In genomic region chr6:4972438-4972837, GRCh38 we compare ENCODE assay signal across 21 cellular contexts. TPM values are rescaled to one million over a fixed set of nuclear protein-coding genes. Genes with fewer than 3 reads are reported as not detected.
DNase-seq lines count a peak whose midpoint lies in the region; ATAC-seq, FAIRE-seq and TF ChIP-seq lines count a peak whose summit lies in the region.
"Had no signal": no experiment of that assay in that cellular context is flagged by ENCODE, and none has a peak within 500 bp of the region (broad histone marks: within the 10 kb centered on the region; RNA-seq: fewer than 3 reads in every experiment).

No MANE protein-coding gene starts in this region.

- H3K4ac ChIP-seq in H1 (replicated peaks; ENCODE audit: insufficient read length, low read depth, low read length) = peak overlapping the region; percentile 21

- H4K91ac ChIP-seq in H1 (replicated peaks; ENCODE audit: insufficient read length, low read length) = no peak overlapping the region

- no peak for DNase-seq in K562 (ENCODE audit: extremely low read depth in 1 of 4, low spot score in 3 of 4)
- DNase-seq in H1 (ENCODE audit: low read depth in 1 of 2, low spot score in 2 of 2) = no peak
- DNase-seq in lung (ENCODE audit: low spot score) = peak; percentile 14
- DNase-seq in nephron progenitor cell = no peak
- DNase-seq in A673 (ENCODE audit: low spot score) = no peak
- DNase-seq in H54 (ENCODE audit: insufficient read length, low spot score) = no peak
- DNase-seq: 8988T; C1 segment of cervical spinal cord; Caco-2; CD4-positive, CD25-positive, alpha-beta regulatory T cell; CD8-positive, alpha-beta T cell; DMS153; DND-41; H7; HCEC 1CT had no signal

- H2BK20ac ChIP-seq in H1 (ENCODE audit: low read length) = no peak overlapping the region

- 27% methylated on average over 10 of the region's 10 CpGs for WGBS in K562 (ENCODE audit: insufficient coverage, low coverage, missing lambda C conversion rate)
- WGBS in H1 (ENCODE audit: extremely low coverage in 1 of 2, insufficient coverage in 1 of 2, insufficient read length in 1 of 2, insufficient replicate concordance in 2 of 2, low coverage in 1 of 2, low lambda C conversion rate in 2 of 2, missing lambda C conversion rate in 1 of 2), 2 experiments = 84% methylated on average over 10 of the region's 10 CpGs; no CpG with 5 or more reads in 1 of the 2 experiments
- 88 to 93% methylated on average over 10 of the region's 10 CpGs for WGBS in lung, 2 donors

- H3K27me3 ChIP-seq in K562 (ENCODE audit: control insufficient read depth in 2 of 2, insufficient read depth in 2 of 2, low read length in 2 of 2) (peaks cover 14 to 49% of the 10 kb centered on the region in 2 experiments; a peak in 4 of 5 replicates), H1 (replicated peaks in 1 of 4; ENCODE audit: control insufficient read depth in 3 of 4, extremely low read depth in 1 of 4, insufficient read depth in 3 of 4, low read length in 3 of 4) (no peaks in the 10 kb centered on the region), lung (ENCODE audit: control insufficient read depth, insufficient read depth) (no peaks in the 10 kb centered on the region), A673 (replicated peaks; ENCODE audit: insufficient read depth, low read depth, low read length, poor library complexity) (no peaks in the 10 kb centered on the region)

- H2BK15ac ChIP-seq in H1 (ENCODE audit: low read length) = no peak overlapping the region

- H3K4me2 ChIP-seq in K562 (ENCODE audit: insufficient read depth, low read length) = no peak overlapping the region
- H3K4me2 ChIP-seq in H1 (ENCODE audit: insufficient read depth in 1 of 2, low read depth in 2 of 2, low read length in 2 of 2) = no peak overlapping the region
- H3K4me2 ChIP-seq: A549, GM23338 had no signal

- H3K4me1 ChIP-seq in K562 (replicated peaks in 1 of 2; ENCODE audit: control insufficient read depth in 2 of 2, insufficient read depth in 2 of 2, low read length in 2 of 2) (peaks cover 0 to 8% of the 10 kb centered on the region in 2 experiments; a peak in 2 of 5 replicates), H1 (replicated peaks in 1 of 4; ENCODE audit: control insufficient read depth in 3 of 4, insufficient read depth in 4 of 4, low read length in 3 of 4) (peaks cover 4 to 8% (median 6%) of the 10 kb centered on the region in 4 experiments), lung (ENCODE audit: control insufficient read depth in 2 of 2, insufficient read depth in 2 of 2, low read length in 2 of 2) (no peaks in the 10 kb centered on the region), A673 (ENCODE audit: insufficient read depth, low read length, poor library complexity, severe bottlenecking) (peaks cover 12% of the 10 kb centered on the region)
- H3K4me1 ChIP-seq: A549, Caco-2 had no signal

- H2AFZ ChIP-seq in K562 (ENCODE audit: low read depth, low read length) (no peak overlapping the region), H1 (ENCODE audit: low read length) (no peak overlapping the region)
- H2AFZ ChIP-seq: GM23338 had no signal

- no peak overlapping the region for H3K56ac ChIP-seq in H1 (replicated peaks; ENCODE audit: insufficient read length, low read depth, low read length)

- no peak overlapping the region for H2BK12ac ChIP-seq in H1 (ENCODE audit: low read depth, low read length)

- no peak overlapping the region for H3K4me3 Mint-ChIP-seq in nephron progenitor cell
- H3K4me3 Mint-ChIP-seq: CD4-positive, CD25-positive, alpha-beta regulatory T cell; CD8-positive, alpha-beta T cell; GM23338 had no signal

- no peak overlapping the region for H3K18ac ChIP-seq in H1 (ENCODE audit: extremely low read depth, low read length)

- H3K9ac ChIP-seq in K562 (ENCODE audit: insufficient read depth in 1 of 2, low read depth in 2 of 2, low read length in 2 of 2) (no peak overlapping the region), H1 (replicated peaks in 1 of 4; ENCODE audit: extremely low read depth in 1 of 4, low read depth in 3 of 4, low read length in 3 of 4) (no peak overlapping the region)

- no peak overlapping the region for H2BK5ac ChIP-seq in H1 (ENCODE audit: low read depth, low read length)

- H3K9me3 ChIP-seq in K562 (replicated peaks; ENCODE audit: control insufficient read depth, insufficient read depth, low read depth, low read length) (no peaks in the 10 kb centered on the region), H1 (ENCODE audit: insufficient read depth in 2 of 2, low read depth in 1 of 2, low read length in 1 of 2) (no peaks in the 10 kb centered on the region; a peak in 1 of 4 replicates), lung (ENCODE audit: control insufficient read depth in 2 of 2, insufficient read depth in 1 of 2, low read length in 1 of 2) (peaks cover 2 to 3% of the 10 kb centered on the region in 2 donors), A673 (ENCODE audit: low read depth, low read length, poor library complexity, severe bottlenecking) (peaks cover 6% of the 10 kb centered on the region)
- H3K9me3 ChIP-seq: A549, Caco-2 had no signal

- H3K79me2 ChIP-seq in K562 (ENCODE audit: control insufficient read depth, insufficient read depth, low read length) = no peaks in the 10 kb centered on the region
- no peaks in the 10 kb centered on the region for H3K79me2 ChIP-seq in H1 (ENCODE audit: control insufficient read depth in 1 of 2, insufficient read depth in 2 of 2, low read length in 2 of 2)

- H3K36me3 ChIP-seq in K562 (ENCODE audit: control insufficient read depth, insufficient read depth, low read length) (no peaks in the 10 kb centered on the region), H1 (ENCODE audit: control insufficient read depth in 2 of 4, insufficient read depth in 4 of 4, low read length in 3 of 4) (no peaks in the 10 kb centered on the region), lung (ENCODE audit: control insufficient read depth in 2 of 2, insufficient read depth in 2 of 2, low read length in 2 of 2) (no peaks in the 10 kb centered on the region), A673 (ENCODE audit: insufficient read depth, low read length, poor library complexity, severe bottlenecking) (no peaks in the 10 kb centered on the region)

- H2AK5ac ChIP-seq in H1 (ENCODE audit: low read depth, low read length) = no peak overlapping the region

- peak overlapping the region; percentile 26 for H3K27ac Mint-ChIP-seq in nephron progenitor cell
- H3K27ac Mint-ChIP-seq: CD4-positive, CD25-positive, alpha-beta regulatory T cell; CD8-positive, alpha-beta T cell; GM23338 had no signal

- intact Hi-C loops in K562 (cut with micrococcal nuclease) = no loop called here
- intact Hi-C loops in A673 (cut with micrococcal nuclease; ENCODE audit: unreplicated experiment) = no loop called here

- no peak overlapping the region for H3K4me3 ChIP-seq in K562
- no peak overlapping the region for H3K4me3 ChIP-seq in H1 (ENCODE audit: extremely low read depth in 1 of 4, insufficient read depth in 2 of 4, low read depth in 3 of 4, low read length in 4 of 4)
- no peak overlapping the region for H3K4me3 ChIP-seq in lung
- no peak overlapping the region for H3K4me3 ChIP-seq in A673 (ENCODE audit: low read depth, low read length, poor library complexity, severe bottlenecking)
- H3K4me3 ChIP-seq: A549, GM23338 had no signal

- H2BK120ac ChIP-seq in H1 (replicated peaks; ENCODE audit: low read depth, low read length) = no peak overlapping the region

- no peak overlapping the region for H3K27ac ChIP-seq in K562 (ENCODE audit: extremely low read depth, low read depth, low read length)
- no peak overlapping the region for H3K27ac ChIP-seq in H1 (ENCODE audit: low read depth, low read length)
- H3K27ac ChIP-seq in lung (ENCODE audit: low read depth in 1 of 2, low read length in 1 of 2) = no peak overlapping the region
- no peak overlapping the region for H3K27ac ChIP-seq in A673 (ENCODE audit: low read depth, low read length, poor library complexity, severe bottlenecking)
- H3K27ac ChIP-seq: A549 had no signal

- H4K8ac ChIP-seq in H1 (ENCODE audit: extremely low read depth, insufficient read depth, low read length) = no peak overlapping the region

- TF ChIP-seq POLR2A in K562 (conservative IDR thresholded peaks at IDR 0.05) = no peak
- no peak for TF ChIP-seq POLR2A in H1 (IDR thresholded peaks at IDR 0.05; ENCODE audit: control extremely low read depth in 1 of 2, low read depth in 2 of 2, low read length in 2 of 2)
- TF ChIP-seq POLR2A in H54 (IDR thresholded peaks at IDR 0.05; ENCODE audit: low read depth, low read length) = no peak

- no peak for TF ChIP-seq RAD21 in K562 (CRISPR knock-in tag; conservative IDR thresholded peaks at IDR 0.05 in 1 of 2, IDR thresholded peaks at IDR 0.05 in 1 of 2)
- TF ChIP-seq RAD21 in H1 (IDR thresholded peaks at IDR 0.05 in 1 of 2, conservative IDR thresholded peaks at IDR 0.05 in 1 of 2; ENCODE audit: low read depth in 2 of 2, low read length in 2 of 2) = no peak

- BruUV-seq in K562 (replicated peaks; lab: Mats Ljungman, UMichigan) = no TSS peak
- no TSS peak for BruUV-seq in A673 (replicated peaks; lab: Mats Ljungman, UMichigan)

- no peak overlapping the region for H4K5ac ChIP-seq in H1 (ENCODE audit: insufficient read length, low read depth, low read length)

- TF ChIP-seq CTCF in K562 (IDR thresholded peaks at IDR 0.05 in 2 of 3, conservative IDR thresholded peaks at IDR 0.05 in 1 of 3; ENCODE audit: insufficient read depth in 2 of 3, low read depth in 1 of 3, low read length in 3 of 3) (no peak), H1 (IDR thresholded peaks at IDR 0.05; ENCODE audit: control extremely low read depth in 1 of 3, insufficient read depth in 1 of 3, low read depth in 1 of 3, low read length in 3 of 3) (no peak), lung (IDR thresholded peaks at IDR 0.05; ENCODE audit: control extremely low read depth, extremely low read depth) (no peak), nephron progenitor cell (IDR thresholded peaks at IDR 0.05) (no peak), A673 (conservative IDR thresholded peaks at IDR 0.05; ENCODE audit: low read depth, low read length) (no peak)

- no peaks in the 10 kb centered on the region for H3K79me1 ChIP-seq in H1 (ENCODE audit: low read depth, low read length)

- TF ChIP-seq EP300 in K562 (IDR thresholded peaks at IDR 0.05; ENCODE audit: low read length) = no peak
- TF ChIP-seq EP300 in H1 (IDR thresholded peaks at IDR 0.05; ENCODE audit: borderline replicate concordance in 1 of 2, low read depth in 2 of 2, low read length in 2 of 2) = no peak

- no peaks in the 10 kb centered on the region for H3K9me1 ChIP-seq in K562 (ENCODE audit: control insufficient read depth, insufficient read depth, low read length)

- no peak overlapping the region for H3K23ac ChIP-seq in H1 (ENCODE audit: insufficient read length)

- no peaks in the 10 kb centered on the region for H3K27me3 Mint-ChIP-seq in nephron progenitor cell (ENCODE audit: low read depth, poor library complexity)

- POLR2A ChIA-PET in K562 (lab: Yijun Ruan, JAX) = interaction anchor here (0.8 to 1.0 kb wide), 2 partner anchors 15 to 30 kb away, joined by 3 read pairs; no protein-coding TSS in a partner anchor
- POLR2A ChIA-PET in H1 (lab: Charles Lee; ENCODE audit: partially characterized antibody) = interaction anchor here (2.6 kb wide), 1 partner anchor 8 kb away, joined by 9 read pairs; no protein-coding TSS in a partner anchor
- POLR2A ChIA-PET in A673 (lab: Charles Lee; ENCODE audit: low non-redundant PET) = no interaction called here

- in situ Hi-C loops in K562 (cut with MboI) = no loop called here

- FAIRE-seq in K562 (lab: Jason Lieb, UNC) = no peak
- no peak for FAIRE-seq in H1 (lab: Jason Lieb, UNC)
- FAIRE-seq in H54 (lab: Jason Lieb, UNC) = no peak
- FAIRE-seq: A549, G401.6, GM12892 had no signal

- peaks cover 25% of the 10 kb centered on the region for H3K9me3 Mint-ChIP-seq in nephron progenitor cell

- CTCF ChIA-PET in K562 (lab: Yijun Ruan, JAX; ENCODE audit: low intra/inter-chr PET ratio) = no interaction called here
- CTCF ChIA-PET in H1 (lab: Charles Lee; ENCODE audit: partially characterized antibody) = interaction anchor here (1.1 kb wide), 1 partner anchor 286 kb away, joined by 3 read pairs; no protein-coding TSS in a partner anchor
- CTCF ChIA-PET in A673 (lab: Charles Lee) = no interaction called here

- H3K14ac ChIP-seq in H1 (ENCODE audit: insufficient read length) = no peak overlapping the region

- peaks cover 13% of the 10 kb centered on the region for H3K36me3 Mint-ChIP-seq in nephron progenitor cell (ENCODE audit: low read depth)
- H3K36me3 Mint-ChIP-seq: CD4-positive, CD25-positive, alpha-beta regulatory T cell; CD8-positive, alpha-beta T cell had no signal

- H3K4me1 Mint-ChIP-seq in nephron progenitor cell = peaks cover 51% of the 10 kb centered on the region
- H3K4me1 Mint-ChIP-seq: CD4-positive, CD25-positive, alpha-beta regulatory T cell had no signal

- ATAC-seq in K562 (no peak), lung (ENCODE audit: insufficient read depth, low FRiP score) (no peak), GM21737 (IDR thresholded peaks at IDR 0.05; ENCODE audit: unreplicated experiment) (no peak), GM21619 (IDR thresholded peaks at IDR 0.05; ENCODE audit: unreplicated experiment) (no peak)
- ATAC-seq: A549; CD8-positive, alpha-beta T cell; GM23338 had no signal

- H4K20me1 ChIP-seq in K562 (replicated peaks; ENCODE audit: control insufficient read depth, insufficient read depth, low read length) (no peaks in the 10 kb centered on the region), H1 (replicated peaks in 1 of 2; ENCODE audit: control insufficient read depth in 1 of 2, insufficient read depth in 2 of 2, low read length in 2 of 2) (no peaks in the 10 kb centered on the region)

- H3K23me2 ChIP-seq in H1 (ENCODE audit: low read depth, low read length) = no peaks in the 10 kb centered on the region

RNA-seq across cellular contexts. Expression of gene RPP40, which starts 31.4 kb away (rescaled TPM):
- total RNA-seq in K562 (2011; cell fraction: chromatin; rRNA removed; ENCODE audit: low replicate concordance) = 10.1 and 10.8 TPM in 2 replicates
- total RNA-seq in K562 (2011; cell fraction: nucleolus; rRNA removed) = 7.1 and 8.8 TPM in 2 replicates
- 7.9 and 13.3 TPM in 2 replicates for total RNA-seq in K562 (2011; cell fraction: nucleoplasm; rRNA removed)
- 34.7 and 41.1 TPM in 2 replicates for total RNA-seq in K562 (2014; rRNA removed)
- total RNA-seq in K562 (2014; rRNA removed; fragmentation: Illumina TruSeq; extraction: Trizol) = 39.9 and 41.0 TPM in 2 replicates
- 36.4 and 39.0 TPM in 2 replicates for total RNA-seq in K562 (2015; rRNA removed; fragmentation: Illumina TruSeq; extraction: Trizol)
- total RNA-seq in K562 (2021) = 28.1 and 30.2 TPM in 2 replicates
- 15.9 and 22.6 TPM in 2 replicates for polyA plus RNA-seq in K562 (2011; rRNA removed)
- polyA plus RNA-seq in K562 (2011; cell fraction: cytosol; rRNA removed) = 8.4 and 11.0 TPM in 2 replicates
- polyA plus RNA-seq in K562 (2011; cell fraction: nucleus; rRNA removed) = 12.8 and 16.4 TPM in 2 replicates
- 16.5 and 38.9 TPM in 2 replicates for polyA plus RNA-seq in K562 (2012)
- polyA plus RNA-seq in K562 (2014; fragmentation: Illumina TruSeq; extraction: Trizol) = 48.2 and 51.2 TPM in 2 replicates
- 100 to 1,000 TPM; 103 to 114 TPM for polyA plus RNA-seq in K562 (2014; fragmentation: Nextera tagmentation; extraction: Ambion mirVana)
- polyA plus RNA-seq in K562 (2014; rRNA removed) = 35.7 and 46.6 TPM in 2 replicates
- 17.4 and 17.6 TPM in 2 replicates for polyA minus RNA-seq in K562 (2011; rRNA and poly(A)+ RNA removed)
- 6.8 and 8.6 TPM in 2 replicates for polyA minus RNA-seq in K562 (2011; cell fraction: cytosol; rRNA and poly(A)+ RNA removed)
- 9.7 and 17.2 TPM in 2 replicates for polyA minus RNA-seq in K562 (2011; cell fraction: nucleus; rRNA and poly(A)+ RNA removed)
- 15.7 and 17.1 TPM in 2 replicates for total RNA-seq in H1 (2021; fragmentation: NEBNext Ultra II Directional; extraction: Animal tissue kit (Norgen Biotek cat#: 25700))
- polyA plus RNA-seq in H1 (2011; rRNA removed) = 5.1 and 7.0 TPM in 2 replicates
- 8.8 TPM for polyA plus RNA-seq in H1 (2011; cell fraction: cytosol; rRNA removed)
- 3.6 TPM for polyA plus RNA-seq in H1 (2011; cell fraction: nucleus; rRNA removed)
- 10.1 to 15.2 TPM (median 10.3 TPM) in 4 replicates for polyA plus RNA-seq in H1 (2012, experiment 1 of 2)
- 7.5 TPM for polyA plus RNA-seq in H1 (2012, experiment 2 of 2)
- polyA plus RNA-seq in H1 (2013, experiment 1 of 2) = 10.9 TPM
- polyA plus RNA-seq in H1 (2013, experiment 2 of 2) = 12.1 TPM
- 3.3 and 4.9 TPM in 2 replicates for polyA minus RNA-seq in H1 (2011; rRNA and poly(A)+ RNA removed)
- 4.3 TPM for polyA minus RNA-seq in H1 (2011; cell fraction: cytosol; rRNA and poly(A)+ RNA removed)
- polyA minus RNA-seq in H1 (2011; cell fraction: nucleus; rRNA and poly(A)+ RNA removed) = 4.4 TPM
- total RNA-seq in lung = 1 to 10 TPM; 6.3 to 7.7 TPM
- polyA plus RNA-seq in lung = 1 to 10 TPM; 4.4 to 8.5 TPM
- 28.0 and 30.7 TPM in 2 replicates for total RNA-seq in A673 (2021)
